In genomic region chr18:77131652-77132368, GRCh38 we compare ENCODE assay signal across 8 cellular contexts. TPM values are rescaled to one million over a fixed set of nuclear protein-coding genes. Genes with fewer than 3 reads are reported as not detected.
DNase-seq lines count a peak whose midpoint lies in the region; ATAC-seq and TF ChIP-seq lines count a peak whose summit lies in the region.

No MANE protein-coding gene starts in this region.

- no peak overlapping the region for H3K27ac Mint-ChIP-seq in WTC11

- no peak for TF ChIP-seq CTCF in WTC11 (IDR thresholded peaks at IDR 0.05)

- DNase-seq in ELF-1 (ENCODE audit: low read depth, low spot score) (peak; percentile 43), HT-29 (ENCODE audit: low spot score) (peak; percentile 49), WTC11 (ENCODE audit: low spot score) (peak; percentile 39), ureter (ENCODE audit: low spot score) (peak; percentile 71), cortex of kidney (lab: John Stamatoyannopoulos, UW) (no peak)

- peak overlapping the region; percentile 86 for H3K9ac ChIP-seq in endocrine pancreas (ENCODE audit: control insufficient read depth, insufficient read depth, low read length)
- peak overlapping the region; percentile 87 to 98 for H3K9ac ChIP-seq in mucosa of rectum (ENCODE audit: low read depth in 1 of 2, low read length in 2 of 2)

- no peaks in the 10 kb centered on the region for H3K27me3 ChIP-seq in endocrine pancreas (ENCODE audit: control insufficient read depth, insufficient read depth, low read length)
- no peaks in the 10 kb centered on the region for H3K27me3 ChIP-seq in mucosa of rectum (ENCODE audit: control insufficient read depth in 2 of 2, insufficient read depth in 2 of 2, low read length in 2 of 2)

- POLR2A ChIA-PET in WTC11 (lab: Charles Lee): interaction anchor here (0.7 to 1.4 kb wide), 3 partner anchors 8 to 34 kb away, joined by 3 to 6 read pairs (median 4); no protein-coding TSS in a partner anchor

- H3K4me3 Mint-ChIP-seq in WTC11: peak overlapping the region; percentile 82

- no peak overlapping the region for H3K4me3 ChIP-seq in endocrine pancreas (ENCODE audit: control insufficient read depth, insufficient read depth, low read length)
- H3K4me3 ChIP-seq in mucosa of rectum (ENCODE audit: low read length in 2 of 2): peak overlapping the region; percentile 80 to 84

- peaks cover 24% of the 10 kb centered on the region for H3K4me1 Mint-ChIP-seq in WTC11

- H3K4me1 ChIP-seq in endocrine pancreas (ENCODE audit: control insufficient read depth, insufficient read depth, low read length) (peaks cover 17% of the 10 kb centered on the region), mucosa of rectum (ENCODE audit: control insufficient read depth in 2 of 2, insufficient read depth in 2 of 2, low read length in 2 of 2) (peaks cover 31 to 46% of the 10 kb centered on the region in 2 donors)

- peaks cover 44% of the 10 kb centered on the region for H3K27me3 Mint-ChIP-seq in WTC11 (ENCODE audit: low read depth)

- H3K27ac ChIP-seq in mucosa of rectum (ENCODE audit: low read depth in 2 of 2, low read length in 2 of 2): peak overlapping the region; percentile 92 to 95

- ATAC-seq in GM21390 (IDR thresholded peaks at IDR 0.05; ENCODE audit: unreplicated experiment): peak; percentile 53
- ATAC-seq in WTC11: peak; percentile 40

- peaks cover 3% of the 10 kb centered on the region; the same call in 1 of the 2 replicates for H3K36me3 Mint-ChIP-seq in WTC11

- no peaks in the 10 kb centered on the region for H3K9me3 Mint-ChIP-seq in WTC11

- H3K9me3 ChIP-seq in endocrine pancreas (ENCODE audit: control insufficient read depth, low read length): no peaks in the 10 kb centered on the region
- no peaks in the 10 kb centered on the region for H3K9me3 ChIP-seq in mucosa of rectum (ENCODE audit: control insufficient read depth in 2 of 2, low read length in 2 of 2)

- H3K36me3 ChIP-seq in endocrine pancreas (ENCODE audit: control insufficient read depth, insufficient read depth, low read length): no peaks in the 10 kb centered on the region
- no peaks in the 10 kb centered on the region for H3K36me3 ChIP-seq in mucosa of rectum (ENCODE audit: control insufficient read depth in 2 of 2, insufficient read depth in 2 of 2, low read length in 2 of 2)

- CTCF ChIA-PET in WTC11 (lab: Charles Lee): interaction anchor here (0.6 to 1.7 kb wide), 9 partner anchors 10 to 208 kb away, joined by 3 to 7 read pairs (median 4); no protein-coding TSS in a partner anchor

TF ChIP-seq in WTC11, 78 proteins besides CTCF, POLR2A, EP300 and RAD21:
- TF ChIP-seq MXD4 (CRISPR knock-in tag; IDR thresholded peaks at IDR 0.05; ENCODE audit: borderline replicate concordance) (no peak), GABPB1 (CRISPR knock-in tag; IDR thresholded peaks at IDR 0.05) (0 out of 2 replicates have a peak, but pooled peaks have one; percentile 23), ZNF423 (CRISPR knock-in tag; IDR thresholded peaks at IDR 0.05) (0 out of 2 replicates have a peak, but pooled peaks have one; percentile 29)

RNA-seq across cellular contexts. Expression of gene MBP, which starts 0.8 kb away (rescaled TPM):
- total RNA-seq in HT-29 (2014; rRNA removed; shearing (Covaris generic)): 27.4 and 28.9 TPM in 2 replicates
- total RNA-seq in WTC11 (2021): 19.6 to 20.2 TPM (median 19.6 TPM) in 3 replicates
- total RNA-seq in ureter: 78.7 TPM
